Comparison of ENCODE assay signal across 8 cellular contexts in the genomic region with DNA sequence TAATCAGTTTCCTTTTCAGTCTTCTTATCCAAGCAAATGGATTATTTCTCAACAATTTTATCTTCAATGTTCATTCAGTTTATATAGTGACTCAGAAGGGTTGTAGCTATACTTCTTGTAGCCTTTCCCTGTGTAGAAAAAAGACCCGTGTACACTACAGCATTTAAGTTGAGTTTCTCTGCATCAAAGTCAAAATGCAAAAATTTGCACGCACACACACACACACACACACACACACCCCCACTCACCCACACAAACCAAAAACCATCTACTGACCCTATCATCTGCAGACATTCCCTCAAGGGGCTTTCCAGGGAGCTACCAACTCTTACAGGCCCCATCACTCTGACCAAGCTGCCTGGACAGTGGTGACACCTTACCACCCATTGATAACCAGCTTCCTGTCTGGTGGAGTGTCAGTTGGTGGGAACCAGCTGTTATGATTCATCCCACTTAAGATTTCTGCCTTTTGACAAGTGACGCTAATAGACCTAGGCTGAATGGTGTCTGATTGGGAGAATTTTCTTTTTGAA. TPM values are rescaled to one million over a fixed set of nuclear protein-coding genes. Genes with fewer than 3 reads are reported as not detected.
DNase-seq lines count a peak whose midpoint lies in the region; ATAC-seq and TF ChIP-seq lines count a peak whose summit lies in the region.

No MANE protein-coding gene starts in this region.

- H3K27me3 ChIP-seq in SJSA1 (replicated peaks): no peaks in the 10 kb centered on the region

- peak; percentile 92 for ATAC-seq in HG02973 (IDR thresholded peaks at IDR 0.05; ENCODE audit: unreplicated experiment)

- no peaks in the 10 kb centered on the region for H3K36me3 ChIP-seq in SJSA1

- 0 out of 2 replicates have a peak, but pooled peaks cover 4% of the 10 kb centered on the region for H3K9me3 ChIP-seq in SJSA1 (replicated peaks)

- H3K27ac ChIP-seq in SJSA1: peak overlapping the region; percentile 71

- H3K4me1 ChIP-seq in SJSA1 (replicated peaks): peaks cover 19% of the 10 kb centered on the region

- H3K4me3 ChIP-seq in SJSA1: no peak overlapping the region

- H3K4me3 Mint-ChIP-seq in progenitor cell of endocrine pancreas (ENCODE audit: low read depth): no peak overlapping the region

- no peak for TF ChIP-seq CTCF in progenitor cell of endocrine pancreas (IDR thresholded peaks at IDR 0.05; ENCODE audit: unreplicated experiment)

- H3K9me3 Mint-ChIP-seq in progenitor cell of endocrine pancreas (ENCODE audit: low read depth): peaks cover 5% of the 10 kb centered on the region

- H3K4me1 Mint-ChIP-seq in progenitor cell of endocrine pancreas (ENCODE audit: low read depth): peaks cover 14% of the 10 kb centered on the region

- DNase-seq in NCI-H748 (lab: John Stamatoyannopoulos, UW; ENCODE audit: unreplicated experiment): peak; percentile 6
- no peak for DNase-seq in NCI-H748 treated with DMSO at 0.1 percent for 48 hours (lab: John Stamatoyannopoulos, UW)
- peak; percentile 45 to 57 for DNase-seq in SJSA1 (ENCODE audit: low read depth in 1 of 2, low spot score in 2 of 2)
- no peak for DNase-seq in progenitor cell of endocrine pancreas (ENCODE audit: low spot score, unreplicated experiment)
- DNase-seq in NCI-H1105 treated with DMSO at 0.1 percent for 48 hours (lab: John Stamatoyannopoulos, UW): no peak
- no peak for DNase-seq in NCI-H2107 treated with DMSO at 0.1 percent for 48 hours (lab: John Stamatoyannopoulos, UW; ENCODE audit: unreplicated experiment)
- no peak for DNase-seq in DMS79 (lab: John Stamatoyannopoulos, UW)

- no peaks in the 10 kb centered on the region for H3K27me3 Mint-ChIP-seq in progenitor cell of endocrine pancreas

- H3K27ac Mint-ChIP-seq in progenitor cell of endocrine pancreas: peak overlapping the region; percentile 9

- H3K36me3 Mint-ChIP-seq in progenitor cell of endocrine pancreas (ENCODE audit: insufficient read depth): peaks cover 1% of the 10 kb centered on the region

RNA-seq across cellular contexts. Expression of a gene that starts 12.2 kb away (rescaled TPM):
- total RNA-seq in SJSA1 (2014; rRNA removed; shearing (Covaris generic)): 21.1 and 39.9 TPM in 2 replicates
- 124 and 145 TPM in 2 replicates for total RNA-seq in progenitor cell of endocrine pancreas

Comparison
In these comparisons a context has a peak if more than half of its experiments do, and no peak if none do; other contexts are left out.
1. DNase-seq: peak in NCI-H748 (single experiment) and SJSA1 (2 of 2); none in NCI-H748 treated with DMSO at 0.1 percent for 48 hours (single experiment), progenitor cell of endocrine pancreas (single experiment), NCI-H1105 treated with DMSO at 0.1 percent for 48 hours (single experiment), NCI-H2107 treated with DMSO at 0.1 percent for 48 hours (single experiment) and DMS79 (single experiment).